ENCODE assay signal across 16 cellular contexts in genomic region chr12:118271770-118272417, GRCh38.
DNase-seq lines count a peak whose midpoint lies in the region; TF ChIP-seq lines count a peak whose summit lies in the region.
"Had no signal": no experiment of that assay in that cellular context is flagged by ENCODE, and none has a peak within 500 bp of the region (broad histone marks: within the 10 kb centered on the region; RNA-seq: fewer than 3 reads in every experiment).

No MANE protein-coding gene starts in this region.

- intact Hi-C loops in breast epithelium (cut with DNase I; ENCODE audit: low total_unique reads): loop anchor here (10.0 kb wide), 1 partner anchor 843 kb away; no protein-coding TSS in a partner anchor
- intact Hi-C loops in dorsolateral prefrontal cortex (cut with DNase I): no loop called here

- H3K9me3 ChIP-seq in breast epithelium: no peaks in the 10 kb centered on the region
- H3K9me3 ChIP-seq: sigmoid colon, vagina had no signal

- no peaks in the 10 kb centered on the region for H3K4me1 Mint-ChIP-seq in type B pancreatic cell (ENCODE audit: unreplicated experiment)
- H3K4me1 Mint-ChIP-seq: endodermal cell had no signal

- DNase-seq in LNCaP clone FGC (ENCODE audit: low read depth) (peak; percentile 84), breast epithelium (ENCODE audit: low spot score in 2 of 2) (peak in 1 of 2 donors; percentile 62), left kidney (ENCODE audit: low read depth, low spot score) (peak; percentile 70), type B pancreatic cell (ENCODE audit: extremely low spot score, unreplicated experiment) (no peak), HuH-7.5 (ENCODE audit: low spot score) (no peak), dorsolateral prefrontal cortex (no peak)
- no peak for DNase-seq in stimulated activated CD4-positive, alpha-beta T cell treated with anti-CD3 and anti-CD28 coated beads, Interleukin-2, amount 100 ng/mL, for 48 hours
- DNase-seq: activated CD4-positive, alpha-beta T cell treated with anti-CD3 and anti-CD28 coated beads, Interleukin-2, amount 50 U/mL, for 4 hours; activated naive CD4-positive, alpha-beta T cell treated with Interleukin-2 at 50 U/mL for 16 hours; aorta; endodermal cell; NCI-H1105; sigmoid colon; stimulated activated CD4-positive, alpha-beta T cell treated with anti-CD3 and anti-CD28 coated beads, Interleukin-1b, Interleukin-23, amount 100 ng/mL, for 48 hours had no signal

- H3K27ac ChIP-seq in breast epithelium (peak overlapping the region; percentile 49 to 78), dorsolateral prefrontal cortex (no peak overlapping the region)
- H3K27ac ChIP-seq: sigmoid colon, vagina had no signal

- no peaks in the 10 kb centered on the region for H3K36me3 ChIP-seq in breast epithelium
- H3K36me3 ChIP-seq: sigmoid colon, vagina had no signal

- H3K9me3 Mint-ChIP-seq in type B pancreatic cell: no peaks in the 10 kb centered on the region
- H3K9me3 Mint-ChIP-seq: endodermal cell had no signal

- H3K27me3 Mint-ChIP-seq in type B pancreatic cell: no peaks in the 10 kb centered on the region

- H3K4me1 ChIP-seq in breast epithelium: no peaks in the 10 kb centered on the region
- H3K4me1 ChIP-seq: sigmoid colon, vagina had no signal

- peak overlapping the region; percentile 67 for H3K4me3 Mint-ChIP-seq in type B pancreatic cell
- H3K4me3 Mint-ChIP-seq: endodermal cell had no signal

- TF ChIP-seq CTCF in LNCaP clone FGC (IDR thresholded peaks at IDR 0.05; ENCODE audit: control insufficient read depth, extremely low read depth, insufficient read depth): no peak
- no peak for TF ChIP-seq CTCF in breast epithelium (IDR thresholded peaks at IDR 0.05)
- TF ChIP-seq CTCF in type B pancreatic cell (conservative IDR thresholded peaks at IDR 0.05): no peak
- no peak for TF ChIP-seq CTCF in dorsolateral prefrontal cortex (IDR thresholded peaks at IDR 0.05 in 54 of 56, conservative IDR thresholded peaks at IDR 0.05 in 2 of 56; ENCODE audit: low read depth in 1 of 56, partially characterized antibody in 56 of 56)

- H3K36me3 Mint-ChIP-seq in type B pancreatic cell: no peaks in the 10 kb centered on the region

- H3K27ac Mint-ChIP-seq in type B pancreatic cell: peak overlapping the region; percentile 90
- H3K27ac Mint-ChIP-seq: endodermal cell had no signal

- H3K4me3 ChIP-seq in LNCaP clone FGC (ENCODE audit: low read depth, low read length) (peak overlapping the region; percentile 28), breast epithelium (no peak overlapping the region), dorsolateral prefrontal cortex (no peak overlapping the region)
- H3K4me3 ChIP-seq: GM12878, sigmoid colon, vagina had no signal

- no peak for TF ChIP-seq POLR2A in breast epithelium (IDR thresholded peaks at IDR 0.05)

- H3K27me3 ChIP-seq in breast epithelium (no peaks in the 10 kb centered on the region), dorsolateral prefrontal cortex (no peaks in the 10 kb centered on the region)
- H3K27me3 ChIP-seq: sigmoid colon, vagina had no signal

Comparison
In these comparisons a context has a peak if more than half of its experiments do, and no peak if none do; other contexts are left out.
1. DNase-seq: peak in LNCaP clone FGC (single experiment) and left kidney (single experiment); none in type B pancreatic cell (single experiment), stimulated activated CD4-positive, alpha-beta T cell treated with anti-CD3 and anti-CD28 coated beads, Interleukin-2, amount 100 ng/mL, for 48 hours (0 of 2), HuH-7.5 (single experiment) and dorsolateral prefrontal cortex (0 of 10).
2. H3K27ac ChIP-seq: peak in breast epithelium (2 of 2); none in dorsolateral prefrontal cortex (0 of 59).